In the genomic region with DNA sequence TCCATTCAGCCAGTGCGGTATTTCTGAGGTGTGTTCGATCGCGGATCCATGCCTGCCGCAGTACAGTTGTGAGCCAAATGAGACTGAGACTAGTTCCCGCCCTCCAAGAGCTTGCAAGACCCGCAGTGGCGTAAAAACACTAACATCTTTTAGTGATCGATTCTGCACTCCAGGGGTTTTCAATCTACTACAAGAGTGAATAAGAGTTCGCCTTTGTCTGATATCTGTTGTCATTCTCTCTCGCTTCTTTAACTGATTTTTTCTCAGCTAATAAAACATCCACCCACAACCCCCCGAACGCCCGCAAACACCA, we compare ENCODE assay signal across 9 cellular contexts. TPM values are rescaled to one million over a fixed set of nuclear protein-coding genes. Genes with fewer than 3 reads are reported as not detected.
DNase-seq lines count a peak whose midpoint lies in the region; ATAC-seq, FAIRE-seq and TF ChIP-seq lines count a peak whose summit lies in the region.
"Had no signal": no experiment of that assay in that cellular context is flagged by ENCODE, and none has a peak within 500 bp of the region (broad histone marks: within the 10 kb centered on the region; RNA-seq: fewer than 3 reads in every experiment).

No MANE protein-coding gene starts in this region.

- no peaks in the 10 kb centered on the region for H3K9me3 ChIP-seq in CD8-positive, alpha-beta memory T cell (ENCODE audit: low read length)
- H3K9me3 ChIP-seq in astrocyte (ENCODE audit: insufficient read depth, low read depth, low read length) = no peaks in the 10 kb centered on the region
- no peaks in the 10 kb centered on the region for H3K9me3 ChIP-seq in thyroid gland

- POLR2A ChIA-PET in CD8-positive, alpha-beta memory T cell (lab: Charles Lee) = interaction anchor here (0.6 to 1.4 kb wide), 19 partner anchors 10 to 641 kb away, joined by 3 to 12 read pairs (median 4); partner anchors contain the start of genes LASP1 and PLXDC1

- H3K4me1 ChIP-seq in CD8-positive, alpha-beta memory T cell (ENCODE audit: insufficient read depth, low read length) = peaks cover 54% of the 10 kb centered on the region
- H3K4me1 ChIP-seq in astrocyte (ENCODE audit: insufficient read depth, low read length) = peaks cover 44% of the 10 kb centered on the region
- H3K4me1 ChIP-seq in thyroid gland = peaks cover 42 to 48% of the 10 kb centered on the region in 2 donors

- intact Hi-C loops in thyroid gland (cut with DNase I) = no loop called here

- H3K36me3 ChIP-seq in CD8-positive, alpha-beta memory T cell (ENCODE audit: insufficient read depth, low read length) = peaks cover 27% of the 10 kb centered on the region
- H3K36me3 ChIP-seq in astrocyte (ENCODE audit: insufficient read depth, low read length) (peaks cover 28% of the 10 kb centered on the region), thyroid gland (peaks cover 32 to 34% of the 10 kb centered on the region in 2 donors)

- peak overlapping the region; percentile 97 to 100 (median 100) for H3K27ac Mint-ChIP-seq in CD8-positive, alpha-beta memory T cell
- H3K27ac Mint-ChIP-seq in HFFc6 = peak overlapping the region; percentile 99
- H3K27ac Mint-ChIP-seq in astrocyte (ENCODE audit: unreplicated experiment) = peak overlapping the region; percentile 100

- TF ChIP-seq POLR2A in thyroid gland (IDR thresholded peaks at IDR 0.05) = no peak

- H3K4me1 Mint-ChIP-seq in CD8-positive, alpha-beta memory T cell = peaks cover 50 to 77% (median 58%) of the 10 kb centered on the region in 3 donors
- H3K4me1 Mint-ChIP-seq in HFFc6 (ENCODE audit: low read depth) = peaks cover 56% of the 10 kb centered on the region
- H3K4me1 Mint-ChIP-seq in astrocyte (ENCODE audit: low read depth, unreplicated experiment) = peaks cover 28% of the 10 kb centered on the region

- H2AFZ ChIP-seq in astrocyte (ENCODE audit: low read depth, low read length) = peak overlapping the region; percentile 65

- H3K27me3 Mint-ChIP-seq in CD8-positive, alpha-beta memory T cell = peaks cover 0 to 4% of the 10 kb centered on the region in 2 donors
- H3K27me3 Mint-ChIP-seq in HFFc6 (ENCODE audit: insufficient read depth) = peaks cover 3% of the 10 kb centered on the region; the same call in 1 of the 2 replicates
- H3K27me3 Mint-ChIP-seq in astrocyte (ENCODE audit: low read depth, unreplicated experiment) = no peaks in the 10 kb centered on the region

- peaks cover 53% of the 10 kb centered on the region for H3K79me2 ChIP-seq in astrocyte (ENCODE audit: insufficient read depth, low read length)

- peaks cover 58% of the 10 kb centered on the region for H4K20me1 ChIP-seq in astrocyte (ENCODE audit: insufficient read depth, low read length)

- peak in 1 of 5 donors; percentile 56 for DNase-seq in CD8-positive, alpha-beta memory T cell
- no peak for DNase-seq in HFFc6
- DNase-seq in astrocyte (ENCODE audit: low read depth) = no peak
- DNase-seq in left lobe of liver (ENCODE audit: low spot score) = no peak
- no peak for DNase-seq in thyroid gland
- no peak for DNase-seq in stimulated activated CD4-positive, alpha-beta T cell treated with anti-CD3 and anti-CD28 coated beads, Interleukin-2, amount 100 ng/mL, for 48 hours

- 3 to 5% methylated on average over 14 of the region's 14 CpGs for WGBS in thyroid gland, 2 donors

- peaks cover 0 to 2% (median 0%) of the 10 kb centered on the region in 5 donors for H3K9me3 Mint-ChIP-seq in CD8-positive, alpha-beta memory T cell
- H3K9me3 Mint-ChIP-seq in HFFc6 = no peaks in the 10 kb centered on the region
- no peaks in the 10 kb centered on the region for H3K9me3 Mint-ChIP-seq in astrocyte (ENCODE audit: unreplicated experiment)

- no peaks in the 10 kb centered on the region for H3K27me3 ChIP-seq in CD8-positive, alpha-beta memory T cell (ENCODE audit: insufficient read depth, low read length, poor library complexity, severe bottlenecking)
- H3K27me3 ChIP-seq in astrocyte (ENCODE audit: insufficient read depth, low read length) (no peaks in the 10 kb centered on the region), thyroid gland (no peaks in the 10 kb centered on the region)

- peak overlapping the region; percentile 94 for H3K9ac ChIP-seq in astrocyte (ENCODE audit: low read length)

- CTCF ChIA-PET in CD8-positive, alpha-beta memory T cell (lab: Charles Lee) = interaction anchor here (0.8 to 3.0 kb wide), 11 partner anchors 10 to 263 kb away, joined by 3 to 23 read pairs (median 4); no protein-coding TSS in a partner anchor

- no peak for FAIRE-seq in astrocyte (lab: Jason Lieb, UNC)

- peak overlapping the region; percentile 92 to 99 (median 94) for H3K4me3 Mint-ChIP-seq in CD8-positive, alpha-beta memory T cell
- peak overlapping the region; percentile 97 for H3K4me3 Mint-ChIP-seq in HFFc6
- peak overlapping the region; percentile 98 for H3K4me3 Mint-ChIP-seq in astrocyte (ENCODE audit: unreplicated experiment)

- peak overlapping the region; percentile 94 for H3K4me3 ChIP-seq in CD8-positive, alpha-beta memory T cell (ENCODE audit: low read length)
- H3K4me3 ChIP-seq in astrocyte (ENCODE audit: insufficient read depth, low read depth, low read length) (peak overlapping the region; percentile 90), thyroid gland (replicated peaks in 1 of 3) (peak overlapping the region in 1 of 3 donors; percentile 75)

- peak overlapping the region; percentile 99 for H3K27ac ChIP-seq in CD8-positive, alpha-beta memory T cell (ENCODE audit: low read depth, low read length)
- H3K27ac ChIP-seq in astrocyte (ENCODE audit: low read depth, low read length) = peak overlapping the region; percentile 100
- peak overlapping the region; percentile 96 to 100 (median 96) for H3K27ac ChIP-seq in thyroid gland

- ATAC-seq in left lobe of liver (peak; percentile 20), HG03097 (IDR thresholded peaks at IDR 0.05; ENCODE audit: low FRiP score, unreplicated experiment) (no peak), HG03196 (IDR thresholded peaks at IDR 0.05; ENCODE audit: unreplicated experiment) (no peak)

- H3K36me3 Mint-ChIP-seq in CD8-positive, alpha-beta memory T cell = peaks cover 11 to 46% (median 12%) of the 10 kb centered on the region in 3 donors
- H3K36me3 Mint-ChIP-seq in HFFc6 (ENCODE audit: low read depth) (peaks cover 39% of the 10 kb centered on the region), astrocyte (ENCODE audit: low read depth, unreplicated experiment) (peaks cover 26% of the 10 kb centered on the region)

- peak overlapping the region; percentile 99 for H3K4me2 ChIP-seq in astrocyte (ENCODE audit: low read length)

- TF ChIP-seq CTCF in HFFc6 (IDR thresholded peaks at IDR 0.05) (no peak), astrocyte (IDR thresholded peaks at IDR 0.05; ENCODE audit: insufficient read depth, low read depth, low read length) (no peak), thyroid gland (IDR thresholded peaks at IDR 0.05) (no peak)

RNA-seq across cellular contexts. Expression of gene RPL19, which starts 0.5 kb away (rescaled TPM):
- 1,000 to 10,000 TPM; 3,043 to 3,093 TPM for total RNA-seq in CD8-positive, alpha-beta memory T cell
- polyA plus RNA-seq in CD8-positive, alpha-beta memory T cell = 2,939 TPM
- total RNA-seq in HFFc6 (2021; fragmentation: NEBNext Ultra II Directional; extraction: Animal tissue kit (Norgen Biotek cat#: 25700)) = 1,000 to 10,000 TPM; 1,574 to 1,911 (median 1,762) TPM
- total RNA-seq in astrocyte = 1,346 and 1,451 TPM in 2 replicates
- 484 TPM for total RNA-seq in left lobe of liver
- total RNA-seq in thyroid gland = 1,000 to 10,000 TPM; 2,008 to 3,549 (median 2,319) TPM

RNA-seq across cellular contexts. Expression of gene CACNB1, which starts 2.2 kb away (rescaled TPM):
- total RNA-seq in CD8-positive, alpha-beta memory T cell = 10 to 100 TPM; 10.6 to 12.3 TPM
- polyA plus RNA-seq in CD8-positive, alpha-beta memory T cell = 2.7 TPM
- total RNA-seq in HFFc6 (2021; fragmentation: NEBNext Ultra II Directional; extraction: Animal tissue kit (Norgen Biotek cat#: 25700)) = 1 to 10 TPM; 5.1 to 7.0 (median 6.1) TPM
- total RNA-seq in astrocyte = 16.6 and 16.9 TPM in 2 replicates
- total RNA-seq in left lobe of liver = 0.40 TPM
- 10 to 100 TPM in 1 of 4 donors, 1 to 10 TPM in 3; 5.8 to 10.1 (median 7.8) TPM for total RNA-seq in thyroid gland

RNA-seq across cellular contexts. Expression of gene STAC2, which starts 26.1 kb away (rescaled TPM):
- not detected for total RNA-seq in CD8-positive, alpha-beta memory T cell
- polyA plus RNA-seq in CD8-positive, alpha-beta memory T cell = not detected
- not detected for total RNA-seq in HFFc6 (2021; fragmentation: NEBNext Ultra II Directional; extraction: Animal tissue kit (Norgen Biotek cat#: 25700))
- total RNA-seq in astrocyte = not detected in 2 replicates
- not detected for total RNA-seq in left lobe of liver
- total RNA-seq in thyroid gland = not detected

RNA-seq across cellular contexts. Expression of gene ARL5C, which starts 33.7 kb away (rescaled TPM):
- not detected for total RNA-seq in CD8-positive, alpha-beta memory T cell
- not detected for polyA plus RNA-seq in CD8-positive, alpha-beta memory T cell
- not detected for total RNA-seq in HFFc6 (2021; fragmentation: NEBNext Ultra II Directional; extraction: Animal tissue kit (Norgen Biotek cat#: 25700))
- total RNA-seq in astrocyte (not detected in 2 replicates), left lobe of liver (not detected), thyroid gland (not detected)
- total RNA-seq: M059J had no signal

RNA-seq across cellular contexts. Expression of gene PLXDC1, which starts 48.2 kb away (rescaled TPM):
- 1 to 10 TPM; 2.5 to 2.9 TPM for total RNA-seq in CD8-positive, alpha-beta memory T cell
- 10.3 TPM for polyA plus RNA-seq in CD8-positive, alpha-beta memory T cell
- total RNA-seq in HFFc6 (2021; fragmentation: NEBNext Ultra II Directional; extraction: Animal tissue kit (Norgen Biotek cat#: 25700)) = 1 to 10 TPM in 2 of 6 experiments, under 1 TPM in 4; 0.20 to 2.2 (median 0.69) TPM
- total RNA-seq in astrocyte (8.9 and 13.8 TPM in 2 replicates), left lobe of liver (0.50 TPM), thyroid gland (10 to 100 TPM in 1 of 4 donors, 1 to 10 TPM in 3; 1.8 to 13.4 (median 6.4) TPM)
